In genomic region chr4:99893991-99894981, GRCh38 we compare ENCODE assay signal across 8 cellular contexts. TPM values are rescaled to one million over a fixed set of nuclear protein-coding genes. Genes with fewer than 3 reads are reported as not detected.
DNase-seq lines count a peak whose midpoint lies in the region; FAIRE-seq and TF ChIP-seq lines count a peak whose summit lies in the region.

LAMTOR3 (minus strand) TSS chr4:99894427; CDS start chr4:99893963, 464 bp downstream.

- no peak for FAIRE-seq in frontal cortex (lab: Jason Lieb, UNC)

- TF ChIP-seq CTCF in HFF-Myc (IDR thresholded peaks at IDR 0.05; ENCODE audit: low read depth, low read length, missing control alignments) = no peak

- H2AFZ ChIP-seq in neuron (ENCODE audit: low read depth, low read length) = peak within 1 kb of the TSS; percentile 48

- no peaks in the 10 kb centered on the region for H3K27me3 ChIP-seq in neuron (ENCODE audit: insufficient read depth, low read length)

- peaks cover 11% of the 10 kb centered on the region for H3K4me1 ChIP-seq in neuron (ENCODE audit: insufficient read depth, low read length)

- in situ Hi-C loops in SK-MEL-5 (cut with HindIII; ENCODE audit: low pct_unique_long_range_greater_than_20kb, low sequenced_read_pairs) = no loop called here

- H3K4me3 ChIP-seq in HFF-Myc (replicated peaks; ENCODE audit: low read depth, low read length) (peak within 1 kb of the TSS; percentile 98), neuron (ENCODE audit: low read length) (peak within 1 kb of the TSS; percentile 86)

- peaks cover 3% of the 10 kb centered on the region for H3K36me3 ChIP-seq in neuron (ENCODE audit: insufficient read depth, low read length)

- DNase-seq in GM03348 (ENCODE audit: low spot score) = peak; percentile 97
- peak; percentile 72 for DNase-seq in HFF-Myc (ENCODE audit: extremely low read depth, low read depth)
- peak; percentile 95 for DNase-seq in NAMALWA (ENCODE audit: low spot score)
- peak; percentile 88 for DNase-seq in SK-MEL-5 (ENCODE audit: low read depth, low spot score)
- DNase-seq in activated naive CD4-positive, alpha-beta T cell treated with Interleukin-2 at 50 U/mL for 16 hours = peak; percentile 91
- peak; percentile 85 to 86 for DNase-seq in frontal cortex (ENCODE audit: low spot score in 2 of 2)
- DNase-seq in stromal cell of bone marrow (ENCODE audit: low read depth) = peak; percentile 80

- no peaks in the 10 kb centered on the region for H3K9me3 ChIP-seq in neuron (ENCODE audit: low read length)

RNA-seq across cellular contexts. Expression of gene LAMTOR3, which starts in this region (rescaled TPM):
- 64.0 and 65.0 TPM in 2 replicates for total RNA-seq in SK-MEL-5 (2014; rRNA removed; shearing (Covaris generic))
- polyA plus RNA-seq in SK-MEL-5 (2015; cell fraction: cytosol; rRNA removed) = 37.8 and 41.6 TPM in 2 replicates
- 28.6 and 34.9 TPM in 2 replicates for polyA plus RNA-seq in SK-MEL-5 (2015; cell fraction: nucleus; rRNA removed)
- total RNA-seq in frontal cortex = 56.7 TPM

Comparison
In these comparisons a context has a peak if more than half of its experiments do, and no peak if none do; other contexts are left out.
1. Peak in every context shown above with its lines: DNase-seq and H3K4me3 ChIP-seq.